8 cellular contexts compared by ENCODE assay signal in genomic region chr18:13136689-13137040, GRCh38.
A peak's percentile ranks its signal among the peaks of the same experiment; 100 is the strongest.
DNase-seq lines count a peak whose midpoint lies in the region; ATAC-seq and TF ChIP-seq lines count a peak whose summit lies in the region.

No MANE protein-coding gene starts in this region.

- POLR2A ChIA-PET in HEK293T (lab: Yijun Ruan, JAX): no interaction called here

- H3K27me3 ChIP-seq in iPS-15b (ENCODE audit: control insufficient read depth, insufficient read depth, low read length): peaks cover 31% of the 10 kb centered on the region
- H3K27me3 ChIP-seq in skeletal muscle satellite cell (ENCODE audit: control insufficient read depth, insufficient read depth, low read length): no peaks in the 10 kb centered on the region

- H3K9me3 ChIP-seq in iPS-15b (ENCODE audit: control insufficient read depth, insufficient read depth, low read length) (no peaks in the 10 kb centered on the region), skeletal muscle satellite cell (replicated peaks; ENCODE audit: low read length) (no peaks in the 10 kb centered on the region)

- peak overlapping the region; percentile 56 for H3K4me3 ChIP-seq in iPS-15b (ENCODE audit: low read depth, low read length)
- peak overlapping the region; percentile 78 for H3K4me3 ChIP-seq in skeletal muscle satellite cell (ENCODE audit: low read length)

- CTCF ChIA-PET in HEK293T (lab: Yijun Ruan, JAX): no interaction called here

- no peaks in the 10 kb centered on the region for H3K9me3 Mint-ChIP-seq in activated naive CD4-positive, alpha-beta T cell treated with anti-CD3 and anti-CD28 coated beads, Interleukin-2, amount 50 U/mL, for 72 hours

- DNase-seq in DMS79 (lab: John Stamatoyannopoulos, UW) (peak; percentile 28), DMS79 treated with DMSO at 0.1 percent for 48 hours (lab: John Stamatoyannopoulos, UW) (no peak), HEK293T (ENCODE audit: extremely low spot score) (no peak)
- no peak for DNase-seq in activated naive CD4-positive, alpha-beta T cell treated with anti-CD3 and anti-CD28 coated beads, Interleukin-2, amount 50 U/mL, for 72 hours (ENCODE audit: low spot score in 2 of 2)
- no peak for DNase-seq in effector CD4-positive, alpha-beta T cell

- no peaks in the 10 kb centered on the region for H3K36me3 ChIP-seq in iPS-15b (ENCODE audit: control insufficient read depth, insufficient read depth, low read length)
- no peaks in the 10 kb centered on the region for H3K36me3 ChIP-seq in skeletal muscle satellite cell (ENCODE audit: insufficient read depth, low read length)

- H3K9ac ChIP-seq in iPS-15b (ENCODE audit: low read depth, low read length): no peak overlapping the region
- H3K9ac ChIP-seq in skeletal muscle satellite cell (ENCODE audit: low read depth, low read length): peak overlapping the region; percentile 79

- peak overlapping the region in 1 of 2 donors; percentile 87 for H3K27ac Mint-ChIP-seq in activated naive CD4-positive, alpha-beta T cell treated with anti-CD3 and anti-CD28 coated beads, Interleukin-2, amount 50 U/mL, for 72 hours

- H3K36me3 Mint-ChIP-seq in activated naive CD4-positive, alpha-beta T cell treated with anti-CD3 and anti-CD28 coated beads, Interleukin-2, amount 50 U/mL, for 72 hours: peaks cover 10 to 28% of the 10 kb centered on the region in 2 donors

- peak; percentile 11 for ATAC-seq in HG02981 (IDR thresholded peaks at IDR 0.05; ENCODE audit: unreplicated experiment)
- peak; percentile 3 to 7 for ATAC-seq in activated naive CD4-positive, alpha-beta T cell treated with anti-CD3 and anti-CD28 coated beads, Interleukin-2, amount 50 U/mL, for 72 hours

- H3K4me1 ChIP-seq in iPS-15b (ENCODE audit: control insufficient read depth, insufficient read depth, low read length): peaks cover 3% of the 10 kb centered on the region
- peaks cover 11% of the 10 kb centered on the region for H3K4me1 ChIP-seq in skeletal muscle satellite cell (ENCODE audit: control insufficient read depth, insufficient read depth, low read length)

- H3K4me2 ChIP-seq in skeletal muscle satellite cell (ENCODE audit: low read length): peak overlapping the region; percentile 98

TF ChIP-seq in HEK293T, 16 proteins besides CTCF, POLR2A, EP300 and RAD21:
- no peak for TF ChIP-seq ARNT (IDR thresholded peaks at IDR 0.05)
- TF ChIP-seq HDGF (IDR thresholded peaks at IDR 0.05; ENCODE audit: borderline replicate concordance): no peak
- TF ChIP-seq CTBP1 (IDR thresholded peaks at IDR 0.05; ENCODE audit: borderline replicate concordance): no peak
- TF ChIP-seq SUZ12 (IDR thresholded peaks at IDR 0.05): no peak
- no peak for TF ChIP-seq SP1 (IDR thresholded peaks at IDR 0.05)
- no peak for TF ChIP-seq FOXM1 (IDR thresholded peaks at IDR 0.05; ENCODE audit: borderline replicate concordance)
- TF ChIP-seq LEF1 (IDR thresholded peaks at IDR 0.05; ENCODE audit: borderline replicate concordance): no peak
- TF ChIP-seq FOXK2 (IDR thresholded peaks at IDR 0.05): no peak
- no peak for TF ChIP-seq L3MBTL2 (conservative IDR thresholded peaks at IDR 0.05)
